Comparison of ENCODE assay signal across 8 cellular contexts in the genomic region with DNA sequence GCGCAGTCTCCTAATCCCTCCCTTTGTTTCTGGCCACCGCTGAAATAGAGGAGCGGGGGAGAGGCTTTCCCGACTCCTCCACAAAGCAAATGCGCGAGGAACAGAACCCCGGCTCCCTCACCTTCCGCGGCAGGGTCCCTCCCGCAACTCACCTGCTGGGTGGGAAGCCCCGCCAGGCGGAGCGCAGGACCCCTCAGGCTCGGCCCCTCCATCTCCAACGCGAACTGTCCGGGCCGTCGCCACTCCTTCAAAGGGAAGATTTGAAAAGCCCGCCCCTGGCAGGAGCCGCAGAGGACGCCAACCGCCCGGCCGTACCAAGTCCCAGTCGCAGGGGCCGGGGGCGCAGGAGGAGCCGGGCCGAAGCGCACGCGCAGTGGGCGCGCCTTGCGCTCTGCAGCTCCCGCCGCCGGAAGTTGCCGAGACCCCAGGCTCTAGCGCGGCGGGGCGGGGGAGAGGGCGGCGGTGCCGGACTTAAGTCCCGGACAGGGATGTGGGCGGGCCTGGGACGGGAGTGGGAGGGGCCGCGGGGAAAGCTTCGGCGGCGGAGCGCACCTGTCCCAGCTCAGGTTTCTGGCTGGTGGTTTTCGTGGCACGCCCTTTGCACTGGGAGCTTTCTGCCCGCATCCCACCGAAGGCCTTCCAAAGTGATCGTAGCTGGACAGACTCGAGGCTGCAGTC. TPM values are rescaled to one million over a fixed set of nuclear protein-coding genes. Genes with fewer than 3 reads are reported as not detected.
DNase-seq lines count a peak whose midpoint lies in the region; ATAC-seq and TF ChIP-seq lines count a peak whose summit lies in the region.

A gene with protein sequence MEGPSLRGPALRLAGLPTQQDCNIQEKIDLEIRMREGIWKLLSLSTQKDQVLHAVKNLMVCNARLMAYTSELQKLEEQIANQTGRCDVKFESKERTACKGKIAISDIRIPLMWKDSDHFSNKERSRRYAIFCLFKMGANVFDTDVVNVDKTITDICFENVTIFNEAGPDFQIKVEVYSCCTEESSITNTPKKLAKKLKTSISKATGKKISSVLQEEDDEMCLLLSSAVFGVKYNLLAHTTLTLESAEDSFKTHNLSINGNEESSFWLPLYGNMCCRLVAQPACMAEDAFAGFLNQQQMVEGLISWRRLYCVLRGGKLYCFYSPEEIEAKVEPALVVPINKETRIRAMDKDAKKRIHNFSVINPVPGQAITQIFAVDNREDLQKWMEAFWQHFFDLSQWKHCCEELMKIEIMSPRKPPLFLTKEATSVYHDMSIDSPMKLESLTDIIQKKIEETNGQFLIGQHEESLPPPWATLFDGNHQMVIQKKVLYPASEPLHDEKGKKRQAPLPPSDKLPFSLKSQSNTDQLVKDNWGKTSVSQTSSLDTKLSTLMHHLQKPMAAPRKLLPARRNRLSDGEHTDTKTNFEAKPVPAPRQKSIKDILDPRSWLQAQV (minus strand): TSS at position 446 of the 678 bp plus-strand sequence. CDS start 234 bp downstream, at position 212.

- H3K4me3 Mint-ChIP-seq in activated naive CD8-positive, alpha-beta T cell treated with anti-CD3 and anti-CD28 coated beads for 36 hours, result peak within 1 kb of the TSS; percentile 75

- ATAC-seq in Right ventricle myocardium superior (ENCODE audit: poor library complexity), result peak; percentile 93

- DNase-seq in DMS53 (lab: John Stamatoyannopoulos, UW) (peak; percentile 97), GM23248 (peak; percentile 83), M059J (ENCODE audit: low read depth) (peak; percentile 85), SK-N-SH (peak; percentile 99), Right ventricle myocardium superior (peak; percentile 69), ovary (peak; percentile 52 to 80 (median 69)), thyroid gland (peak; percentile 87 to 89)
- DNase-seq in activated naive CD8-positive, alpha-beta T cell treated with anti-CD3 and anti-CD28 coated beads for 36 hours, result peak; percentile 71

- TF ChIP-seq POLR2A in ovary (IDR thresholded peaks at IDR 0.05), result no peak
- TF ChIP-seq POLR2A in thyroid gland (IDR thresholded peaks at IDR 0.05), result peak in 1 of 2 donors; percentile 70

- H3K4me3 ChIP-seq in GM23248, result peak within 1 kb of the TSS; percentile 93
- H3K4me3 ChIP-seq in SK-N-SH (ENCODE audit: low read depth in 2 of 2, low read length in 1 of 2), result peak within 1 kb of the TSS; percentile 89 to 94
- H3K4me3 ChIP-seq in ovary, result peak within 1 kb of the TSS; percentile 75
- peak within 1 kb of the TSS; percentile 28 to 57 (median 48) for H3K4me3 ChIP-seq in thyroid gland (replicated peaks in 1 of 3)

- H3K4me2 ChIP-seq in GM23248 (ENCODE audit: unreplicated experiment) (peak within 1 kb of the TSS; percentile 95), SK-N-SH (peak within 1 kb of the TSS; percentile 97)

- H3K79me2 ChIP-seq in GM23248 (ENCODE audit: insufficient read depth) (no peaks in the 10 kb centered on the region), SK-N-SH (ENCODE audit: insufficient read depth) (peaks cover 44% of the 10 kb centered on the region)

- no peak within 1 kb of the TSS for H3K27ac ChIP-seq in GM23248
- H3K27ac ChIP-seq in SK-N-SH (ENCODE audit: low read depth in 2 of 2, low read length in 1 of 2), result peak within 1 kb of the TSS in 1 of 2 experiments; percentile 58; a peak in 3 of 4 replicates
- no peak within 1 kb of the TSS for H3K27ac ChIP-seq in ovary
- H3K27ac ChIP-seq in thyroid gland, result peak within 1 kb of the TSS in 1 of 3 donors; percentile 9

- peaks cover 12% of the 10 kb centered on the region for H3K4me1 Mint-ChIP-seq in activated naive CD8-positive, alpha-beta T cell treated with anti-CD3 and anti-CD28 coated beads for 36 hours

- H3K36me3 Mint-ChIP-seq in activated naive CD8-positive, alpha-beta T cell treated with anti-CD3 and anti-CD28 coated beads for 36 hours, result no peaks in the 10 kb centered on the region

- CTCF ChIA-PET in SK-N-SH (lab: Yijun Ruan, JAX), result interaction anchor here (0.8 to 1.2 kb wide), 3 partner anchors 105 to 230 kb away, joined by 3 read pairs; no protein-coding TSS in a partner anchor

- no peaks in the 10 kb centered on the region for H3K9me3 Mint-ChIP-seq in activated naive CD8-positive, alpha-beta T cell treated with anti-CD3 and anti-CD28 coated beads for 36 hours

- H4K20me1 ChIP-seq in GM23248 (ENCODE audit: insufficient read depth) (no peaks in the 10 kb centered on the region), SK-N-SH (ENCODE audit: insufficient read depth) (no peaks in the 10 kb centered on the region)

- H3F3A ChIP-seq in GM23248 (ENCODE audit: insufficient read depth), result peaks cover 5% of the 10 kb centered on the region; the same call in 1 of the 2 replicates
- peaks cover 20% of the 10 kb centered on the region for H3F3A ChIP-seq in SK-N-SH (replicated peaks; ENCODE audit: insufficient read depth)

- no peak within 1 kb of the TSS for H3K27ac Mint-ChIP-seq in activated naive CD8-positive, alpha-beta T cell treated with anti-CD3 and anti-CD28 coated beads for 36 hours

- TF ChIP-seq EP300 in SK-N-SH (IDR thresholded peaks at IDR 0.05; ENCODE audit: borderline replicate concordance in 1 of 2, low read depth in 1 of 2, low read length in 1 of 2), result no peak
- TF ChIP-seq EP300 in ovary (IDR thresholded peaks at IDR 0.05), result no peak

- H3K9ac ChIP-seq in GM23248, result peak within 1 kb of the TSS; percentile 55
- peak within 1 kb of the TSS; percentile 72 for H3K9ac ChIP-seq in SK-N-SH

- no peaks in the 10 kb centered on the region for H3K27me3 ChIP-seq in GM23248 (replicated peaks; ENCODE audit: insufficient read depth)
- no peaks in the 10 kb centered on the region for H3K27me3 ChIP-seq in SK-N-SH (ENCODE audit: insufficient read depth)
- no peaks in the 10 kb centered on the region for H3K27me3 ChIP-seq in ovary
- no peaks in the 10 kb centered on the region for H3K27me3 ChIP-seq in thyroid gland

- no peaks in the 10 kb centered on the region for H3K36me3 ChIP-seq in GM23248 (ENCODE audit: low read depth)
- H3K36me3 ChIP-seq in SK-N-SH (replicated peaks in 1 of 2; ENCODE audit: control insufficient read depth in 1 of 2, insufficient read depth in 2 of 2, low read length in 1 of 2), result no peaks in the 10 kb centered on the region
- no peaks in the 10 kb centered on the region for H3K36me3 ChIP-seq in ovary
- no peaks in the 10 kb centered on the region for H3K36me3 ChIP-seq in thyroid gland

- intact Hi-C loops in Right ventricle myocardium superior (cut with DNase I) (no loop called here), ovary (cut with DNase I) (no loop called here), thyroid gland (cut with DNase I) (no loop called here)

- H2AFZ ChIP-seq in GM23248 (peak within 1 kb of the TSS; percentile 93), SK-N-SH (ENCODE audit: low read depth) (peak within 1 kb of the TSS; percentile 96)

- peaks cover 39% of the 10 kb centered on the region for H3K27me3 Mint-ChIP-seq in activated naive CD8-positive, alpha-beta T cell treated with anti-CD3 and anti-CD28 coated beads for 36 hours

- 0 to 2% methylated on average over 23 to 62 of the region's 62 CpGs for whole genome bisulfite sequencing in GM23248 (ENCODE audit: low coverage in 1 of 2, low lambda C conversion rate in 2 of 2, missing lambda C conversion rate in 2 of 2), 2 experiments
- WGBS in SK-N-SH (ENCODE audit: low lambda C conversion rate), result 1% methylated on average over 20 of the region's 62 CpGs
- WGBS in ovary, 3 donors, result 0 to 1% (median 1%) methylated on average over 35 to 62 of the region's 62 CpGs
- WGBS in thyroid gland, 2 donors, result 0 to 4% methylated on average over 15 to 20 of the region's 62 CpGs

- POLR2A ChIA-PET in SK-N-SH (lab: Yijun Ruan, JAX), result interaction anchor here (1.0 to 2.0 kb wide), 3 partner anchors 57 to 536 kb away, joined by 3 to 7 read pairs (median 3); a partner anchor contains a TSS

- TF ChIP-seq RAD21 in SK-N-SH (IDR thresholded peaks at IDR 0.05; ENCODE audit: low read length), result no peak; the same call in 1 of the 2 replicates

- in situ Hi-C loops in GM23248 (cut with MboI), result loop anchor here (25.0 kb wide), 3 partner anchors 294 to 869 kb away; a partner anchor contains a TSS

- H3K9me2 ChIP-seq in GM23248 (ENCODE audit: insufficient read depth) (no peaks in the 10 kb centered on the region), SK-N-SH (no peaks in the 10 kb centered on the region)

- TF ChIP-seq CTCF in SK-N-SH (IDR thresholded peaks at IDR 0.05), result no peak
- no peak for TF ChIP-seq CTCF in ovary (IDR thresholded peaks at IDR 0.05)
- no peak for TF ChIP-seq CTCF in thyroid gland (IDR thresholded peaks at IDR 0.05)

- H3K9me3 ChIP-seq in GM23248 (ENCODE audit: low read depth) (no peaks in the 10 kb centered on the region), SK-N-SH (no peaks in the 10 kb centered on the region), ovary (no peaks in the 10 kb centered on the region), thyroid gland (no peaks in the 10 kb centered on the region)

- H3K4me1 ChIP-seq in GM23248 (ENCODE audit: insufficient read depth) (peaks cover 3% of the 10 kb centered on the region; the same call in 1 of the 2 replicates), SK-N-SH (ENCODE audit: control insufficient read depth in 1 of 2, insufficient read depth in 2 of 2, low read depth in 1 of 2, low read length in 1 of 2) (peaks cover 14 to 27% of the 10 kb centered on the region in 2 experiments; a peak in 3 of 4 replicates), ovary (ENCODE audit: insufficient read depth) (peaks cover 4% of the 10 kb centered on the region), thyroid gland (peaks cover 7 to 11% of the 10 kb centered on the region in 2 donors)

TF ChIP-seq in SK-N-SH, 30 proteins besides CTCF, POLR2A, EP300 and RAD21 (continues in another document):
- peak; percentile 48 for TF ChIP-seq POLR2AphosphoS5 (IDR thresholded peaks at IDR 0.05; ENCODE audit: low read depth, low read length)
- TF ChIP-seq SIN3A (IDR thresholded peaks at IDR 0.05; ENCODE audit: borderline replicate concordance, low read depth, low read length), result peak; percentile 98
- TF ChIP-seq CHD2 (IDR thresholded peaks at IDR 0.05; ENCODE audit: low read length, partially characterized antibody), result peak; percentile 0
- TF ChIP-seq MXI1 (IDR thresholded peaks at IDR 0.05; ENCODE audit: low read depth, low read length), result peak; percentile 94
- TF ChIP-seq, protein P1, sequence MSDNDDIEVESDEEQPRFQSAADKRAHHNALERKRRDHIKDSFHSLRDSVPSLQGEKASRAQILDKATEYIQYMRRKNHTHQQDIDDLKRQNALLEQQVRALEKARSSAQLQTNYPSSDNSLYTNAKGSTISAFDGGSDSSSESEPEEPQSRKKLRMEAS (IDR thresholded peaks at IDR 0.05; ENCODE audit: low read depth), result peak; percentile 47; the same call in 1 of the 2 replicates

RNA-seq across cellular contexts. Expression of the gene that starts here (rescaled TPM):
- under 0.01 and 0.11 TPM in 2 replicates for total RNA-seq in GM23248 (2014; rRNA removed; shearing (Covaris generic))
- polyA plus RNA-seq in GM23248 (2016; fragmentation: Nextera tagmentation; extraction: Ambion mirVana), result 0.15 and 0.41 TPM in 2 replicates
- total RNA-seq in M059J (2014; rRNA removed; shearing (Covaris generic)), result 7.9 and 8.4 TPM in 2 replicates
- polyA plus RNA-seq in SK-N-SH (2012; rRNA removed), result 1.4 and 1.5 TPM in 2 replicates
- polyA plus RNA-seq in SK-N-SH (2012; cell fraction: cytosol; rRNA removed), result 2.0 and 2.6 TPM in 2 replicates
- 1.1 and 2.8 TPM in 2 replicates for polyA plus RNA-seq in SK-N-SH (2012; cell fraction: nucleus; rRNA removed)
- 1 to 10 TPM; 1.1 to 1.2 TPM for total RNA-seq in activated naive CD8-positive, alpha-beta T cell treated with anti-CD3 and anti-CD28 coated beads for 36 hours
- not detected for total RNA-seq in Right ventricle myocardium superior
- total RNA-seq in ovary, result under 1 TPM; 0.05 to 0.46 (median 0.17) TPM
- polyA plus RNA-seq in ovary, result under 1 TPM; 0.28 to 0.52 TPM
- total RNA-seq in thyroid gland, result 1 to 10 TPM in 2 of 4 donors, under 1 TPM in 1, not detected in 1; 0.49 to 1.6 (median 1.2) TPM

Comparison
In these comparisons a context has a peak if more than half of its experiments do, and no peak if none do; other contexts are left out.
1. Peak in DNase-seq, H3K4me3 ChIP-seq, H3K9ac ChIP-seq and H3K4me2 ChIP-seq in GM23248; RNA of the gene not detected or under 1 TPM.
2. Peak in DNase-seq and ATAC-seq in Right ventricle myocardium superior; RNA of the gene not detected or under 1 TPM.
3. Peak in DNase-seq and H3K4me3 ChIP-seq in ovary; RNA of the gene not detected or under 1 TPM.